In genomic region chr10:43348511-43349312, GRCh38 we compare ENCODE assay signal across 8 cellular contexts. TPM values are rescaled to one million over a fixed set of nuclear protein-coding genes. Genes with fewer than 3 reads are reported as not detected.
DNase-seq lines count a peak whose midpoint lies in the region; ATAC-seq, FAIRE-seq and TF ChIP-seq lines count a peak whose summit lies in the region.

No MANE protein-coding gene starts in this region.

- peak; percentile 91 for ATAC-seq in HG02840 (IDR thresholded peaks at IDR 0.05; ENCODE audit: low FRiP score, unreplicated experiment)

- H4K20me1 ChIP-seq in astrocyte (ENCODE audit: insufficient read depth, low read length) (no peaks in the 10 kb centered on the region), smooth muscle cell (ENCODE audit: low read depth) (no peaks in the 10 kb centered on the region)

- H3K4me1 ChIP-seq in astrocyte (ENCODE audit: insufficient read depth, low read length): no peaks in the 10 kb centered on the region
- H3K4me1 ChIP-seq in smooth muscle cell (ENCODE audit: low read depth): no peaks in the 10 kb centered on the region

- H3K27ac Mint-ChIP-seq in astrocyte (ENCODE audit: unreplicated experiment): peak overlapping the region; percentile 28

- H3K4me2 ChIP-seq in astrocyte (ENCODE audit: low read length) (no peak overlapping the region), smooth muscle cell (no peak overlapping the region)

- H3K9me3 ChIP-seq in astrocyte (ENCODE audit: insufficient read depth, low read depth, low read length): no peaks in the 10 kb centered on the region
- H3K9me3 ChIP-seq in smooth muscle cell (replicated peaks; ENCODE audit: low read depth): no peaks in the 10 kb centered on the region

- no peak for FAIRE-seq in astrocyte (lab: Jason Lieb, UNC)

- H2AFZ ChIP-seq in astrocyte (ENCODE audit: low read depth, low read length) (no peak overlapping the region), smooth muscle cell (ENCODE audit: low read depth) (peak overlapping the region; percentile 24)

- H3K4me1 Mint-ChIP-seq in astrocyte (ENCODE audit: low read depth, unreplicated experiment): peaks cover 2% of the 10 kb centered on the region

- H3K4me3 ChIP-seq in astrocyte (ENCODE audit: insufficient read depth, low read depth, low read length) (no peak overlapping the region), smooth muscle cell (no peak overlapping the region)

- H3K27ac ChIP-seq in astrocyte (ENCODE audit: low read depth, low read length) (no peak overlapping the region), smooth muscle cell (ENCODE audit: low read depth) (no peak overlapping the region)

- H3K36me3 ChIP-seq in astrocyte (ENCODE audit: insufficient read depth, low read length) (no peaks in the 10 kb centered on the region), smooth muscle cell (ENCODE audit: low read depth) (no peaks in the 10 kb centered on the region)

- no peaks in the 10 kb centered on the region for H3K79me2 ChIP-seq in astrocyte (ENCODE audit: insufficient read depth, low read length)
- H3K79me2 ChIP-seq in smooth muscle cell (ENCODE audit: low read depth): no peaks in the 10 kb centered on the region

- no peak overlapping the region for H3K4me3 Mint-ChIP-seq in astrocyte (ENCODE audit: unreplicated experiment)

- TF ChIP-seq CTCF in astrocyte (IDR thresholded peaks at IDR 0.05; ENCODE audit: insufficient read depth, low read depth, low read length) (peak; percentile 95), smooth muscle cell (IDR thresholded peaks at IDR 0.05; ENCODE audit: borderline replicate concordance, insufficient read depth, poor library complexity, severe bottlenecking) (peak; percentile 88)

- H3K27me3 Mint-ChIP-seq in astrocyte (ENCODE audit: low read depth, unreplicated experiment): peaks cover 11% of the 10 kb centered on the region

- peak; percentile 40 for DNase-seq in NCI-H510A treated with DMSO at 0.1 percent for 48 hours (lab: John Stamatoyannopoulos, UW)
- DNase-seq in NCI-H510A (lab: John Stamatoyannopoulos, UW): no peak
- DNase-seq in NCI-H1417 treated with DMSO at 0.1 percent for 48 hours (lab: John Stamatoyannopoulos, UW): peak; percentile 9
- DNase-seq in T-helper 22 cell (ENCODE audit: low read depth): peak; percentile 63
- peak; percentile 36 for DNase-seq in astrocyte (ENCODE audit: low read depth)
- peak; percentile 16 to 96 (median 83) for DNase-seq in hypothalamus (lab: John Stamatoyannopoulos, UW)
- DNase-seq in smooth muscle cell (lab: John Stamatoyannopoulos, UW; ENCODE audit: unreplicated experiment): peak; percentile 34

- H3K36me3 Mint-ChIP-seq in astrocyte (ENCODE audit: low read depth, unreplicated experiment): no peaks in the 10 kb centered on the region

- no peaks in the 10 kb centered on the region for H3K9me3 Mint-ChIP-seq in astrocyte (ENCODE audit: unreplicated experiment)

- H3K27me3 ChIP-seq in astrocyte (ENCODE audit: insufficient read depth, low read length) (peaks cover 5% of the 10 kb centered on the region), smooth muscle cell (ENCODE audit: low read depth) (no peaks in the 10 kb centered on the region)

- no peaks in the 10 kb centered on the region for H3F3A ChIP-seq in smooth muscle cell (ENCODE audit: low read depth)

- H3K9ac ChIP-seq in astrocyte (ENCODE audit: low read length) (no peak overlapping the region), smooth muscle cell (ENCODE audit: low read depth) (no peak overlapping the region)

- WGBS in smooth muscle cell (ENCODE audit: low lambda C conversion rate): 52% methylated on average over 13 of the region's 13 CpGs

RNA-seq across cellular contexts. Expression of gene FXYD4, which starts 22.7 kb away (rescaled TPM):
- total RNA-seq in astrocyte (not detected in 2 replicates), smooth muscle cell (not detected in 2 replicates)
- not detected in 2 replicates for polyA plus RNA-seq in smooth muscle cell
